1 cellular context compared by ENCODE assay signal in the genomic region with DNA sequence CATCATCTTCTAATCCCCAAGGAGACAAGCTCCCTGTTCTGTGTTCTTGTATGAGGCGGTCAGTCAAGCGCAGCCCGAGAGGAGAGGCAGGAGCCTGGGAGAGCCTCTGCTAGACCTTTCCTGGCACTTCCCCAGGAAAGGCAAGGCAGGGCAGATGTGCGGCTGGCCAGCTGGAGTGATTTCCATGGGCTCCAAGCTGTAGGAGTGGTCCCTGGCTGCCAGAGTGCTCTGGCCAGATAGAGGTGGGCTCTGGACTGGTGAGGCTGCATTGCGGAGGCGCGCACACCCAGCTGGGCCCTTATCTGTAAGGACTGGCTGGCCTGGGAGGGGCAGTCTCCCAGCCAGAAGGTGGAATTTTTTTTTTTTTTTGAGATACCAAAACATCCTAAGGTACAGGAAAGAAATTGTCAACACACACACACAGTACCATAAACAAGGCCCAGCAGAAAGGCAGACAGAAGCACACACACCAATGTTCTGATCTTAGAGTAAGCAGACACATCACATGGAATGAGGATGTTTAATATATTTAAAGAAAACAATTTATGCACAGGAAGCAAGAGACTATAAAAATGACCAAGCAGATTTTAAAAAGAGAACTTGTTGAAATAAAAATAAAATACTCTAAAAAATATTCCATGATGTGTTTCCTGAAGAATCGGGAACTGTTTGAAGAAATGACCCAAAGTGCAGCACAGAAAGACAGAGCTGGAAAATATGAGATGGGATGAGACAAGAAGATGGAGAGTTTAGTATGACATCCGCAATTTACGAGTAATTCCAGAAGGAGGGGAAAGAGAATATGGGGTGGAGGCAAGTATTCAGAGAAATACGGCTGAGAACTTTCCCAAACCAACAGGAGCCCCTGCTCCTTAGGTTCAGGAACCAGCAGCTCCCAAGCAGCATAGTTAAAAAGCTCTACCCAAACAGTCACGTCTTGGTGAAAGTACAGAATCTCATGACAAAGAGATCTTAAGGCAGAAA.
TF ChIP-seq lines count a peak whose summit lies in the region.

No MANE protein-coding gene starts in this region.

TF ChIP-seq in K562, 482 proteins besides CTCF, POLR2A, EP300 and RAD21 (continued from another document and continues in another):
- TF ChIP-seq, protein P1, sequence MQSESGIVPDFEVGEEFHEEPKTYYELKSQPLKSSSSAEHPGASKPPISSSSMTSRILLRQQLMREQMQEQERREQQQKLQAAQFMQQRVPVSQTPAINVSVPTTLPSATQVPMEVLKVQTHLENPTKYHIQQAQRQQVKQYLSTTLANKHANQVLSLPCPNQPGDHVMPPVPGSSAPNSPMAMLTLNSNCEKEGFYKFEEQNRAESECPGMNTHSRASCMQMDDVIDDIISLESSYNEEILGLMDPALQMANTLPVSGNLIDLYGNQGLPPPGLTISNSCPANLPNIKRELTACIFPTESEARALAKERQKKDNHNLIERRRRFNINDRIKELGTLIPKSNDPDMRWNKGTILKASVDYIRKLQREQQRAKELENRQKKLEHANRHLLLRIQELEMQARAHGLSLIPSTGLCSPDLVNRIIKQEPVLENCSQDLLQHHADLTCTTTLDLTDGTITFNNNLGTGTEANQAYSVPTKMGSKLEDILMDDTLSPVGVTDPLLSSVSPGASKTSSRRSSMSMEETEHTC (IDR thresholded peaks at IDR 0.05), result 0 out of 2 replicates have a peak, but pooled peaks have one; percentile 18
- TF ChIP-seq ZNF232 (CRISPR knock-in tag; IDR thresholded peaks at IDR 0.05), result no peak
- TF ChIP-seq, protein P2, sequence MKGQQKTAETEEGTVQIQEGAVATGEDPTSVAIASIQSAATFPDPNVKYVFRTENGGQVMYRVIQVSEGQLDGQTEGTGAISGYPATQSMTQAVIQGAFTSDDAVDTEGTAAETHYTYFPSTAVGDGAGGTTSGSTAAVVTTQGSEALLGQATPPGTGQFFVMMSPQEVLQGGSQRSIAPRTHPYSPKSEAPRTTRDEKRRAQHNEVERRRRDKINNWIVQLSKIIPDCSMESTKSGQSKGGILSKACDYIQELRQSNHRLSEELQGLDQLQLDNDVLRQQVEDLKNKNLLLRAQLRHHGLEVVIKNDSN (CRISPR knock-in tag; IDR thresholded peaks at IDR 0.05), result no peak
- TF ChIP-seq, protein P3, sequence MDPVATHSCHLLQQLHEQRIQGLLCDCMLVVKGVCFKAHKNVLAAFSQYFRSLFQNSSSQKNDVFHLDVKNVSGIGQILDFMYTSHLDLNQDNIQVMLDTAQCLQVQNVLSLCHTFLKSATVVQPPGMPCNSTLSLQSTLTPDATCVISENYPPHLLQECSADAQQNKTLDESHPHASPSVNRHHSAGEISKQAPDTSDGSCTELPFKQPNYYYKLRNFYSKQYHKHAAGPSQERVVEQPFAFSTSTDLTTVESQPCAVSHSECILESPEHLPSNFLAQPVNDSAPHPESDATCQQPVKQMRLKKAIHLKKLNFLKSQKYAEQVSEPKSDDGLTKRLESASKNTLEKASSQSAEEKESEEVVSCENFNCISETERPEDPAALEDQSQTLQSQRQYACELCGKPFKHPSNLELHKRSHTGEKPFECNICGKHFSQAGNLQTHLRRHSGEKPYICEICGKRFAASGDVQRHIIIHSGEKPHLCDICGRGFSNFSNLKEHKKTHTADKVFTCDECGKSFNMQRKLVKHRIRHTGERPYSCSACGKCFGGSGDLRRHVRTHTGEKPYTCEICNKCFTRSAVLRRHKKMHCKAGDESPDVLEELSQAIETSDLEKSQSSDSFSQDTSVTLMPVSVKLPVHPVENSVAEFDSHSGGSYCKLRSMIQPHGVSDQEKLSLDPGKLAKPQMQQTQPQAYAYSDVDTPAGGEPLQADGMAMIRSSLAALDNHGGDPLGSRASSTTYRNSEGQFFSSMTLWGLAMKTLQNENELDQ (CRISPR knock-in tag; IDR thresholded peaks at IDR 0.05; ENCODE audit: borderline replicate concordance), result no peak
- TF ChIP-seq ARID1B (IDR thresholded peaks at IDR 0.05), result peak; percentile 93
- TF ChIP-seq LEF1 (IDR thresholded peaks at IDR 0.05), result peak; percentile 39; the same call in 1 of the 2 replicates
- 0 out of 2 replicates have a peak, but pooled peaks have one; percentile 18 for TF ChIP-seq MECOM (CRISPR knock-in tag; IDR thresholded peaks at IDR 0.05)
- TF ChIP-seq PPARD (CRISPR knock-in tag; IDR thresholded peaks at IDR 0.05), result no peak
- TF ChIP-seq, protein P4, sequence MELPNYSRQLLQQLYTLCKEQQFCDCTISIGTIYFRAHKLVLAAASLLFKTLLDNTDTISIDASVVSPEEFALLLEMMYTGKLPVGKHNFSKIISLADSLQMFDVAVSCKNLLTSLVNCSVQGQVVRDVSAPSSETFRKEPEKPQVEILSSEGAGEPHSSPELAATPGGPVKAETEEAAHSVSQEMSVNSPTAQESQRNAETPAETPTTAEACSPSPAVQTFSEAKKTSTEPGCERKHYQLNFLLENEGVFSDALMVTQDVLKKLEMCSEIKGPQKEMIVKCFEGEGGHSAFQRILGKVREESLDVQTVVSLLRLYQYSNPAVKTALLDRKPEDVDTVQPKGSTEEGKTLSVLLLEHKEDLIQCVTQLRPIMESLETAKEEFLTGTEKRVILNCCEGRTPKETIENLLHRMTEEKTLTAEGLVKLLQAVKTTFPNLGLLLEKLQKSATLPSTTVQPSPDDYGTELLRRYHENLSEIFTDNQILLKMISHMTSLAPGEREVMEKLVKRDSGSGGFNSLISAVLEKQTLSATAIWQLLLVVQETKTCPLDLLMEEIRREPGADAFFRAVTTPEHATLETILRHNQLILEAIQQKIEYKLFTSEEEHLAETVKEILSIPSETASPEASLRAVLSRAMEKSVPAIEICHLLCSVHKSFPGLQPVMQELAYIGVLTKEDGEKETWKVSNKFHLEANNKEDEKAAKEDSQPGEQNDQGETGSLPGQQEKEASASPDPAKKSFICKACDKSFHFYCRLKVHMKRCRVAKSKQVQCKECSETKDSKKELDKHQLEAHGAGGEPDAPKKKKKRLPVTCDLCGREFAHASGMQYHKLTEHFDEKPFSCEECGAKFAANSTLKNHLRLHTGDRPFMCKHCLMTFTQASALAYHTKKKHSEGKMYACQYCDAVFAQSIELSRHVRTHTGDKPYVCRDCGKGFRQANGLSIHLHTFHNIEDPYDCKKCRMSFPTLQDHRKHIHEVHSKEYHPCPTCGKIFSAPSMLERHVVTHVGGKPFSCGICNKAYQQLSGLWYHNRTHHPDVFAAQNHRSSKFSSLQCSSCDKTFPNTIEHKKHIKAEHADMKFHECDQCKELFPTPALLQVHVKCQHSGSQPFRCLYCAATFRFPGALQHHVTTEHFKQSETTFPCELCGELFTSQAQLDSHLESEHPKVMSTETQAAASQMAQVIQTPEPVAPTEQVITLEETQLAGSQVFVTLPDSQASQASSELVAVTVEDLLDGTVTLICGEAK (IDR thresholded peaks at IDR 0.05), result no peak
- TF ChIP-seq, protein P4 (CRISPR knock-in tag; IDR thresholded peaks at IDR 0.05), result no peak
- TF ChIP-seq TBP (optimal IDR thresholded peaks at IDR 0.05; ENCODE audit: low read depth, low read length), result peak; percentile 3
- 0 out of 2 replicates have a peak, but pooled peaks have one; percentile 10 for TF ChIP-seq SPI1 (IDR thresholded peaks at IDR 0.05; ENCODE audit: borderline replicate concordance, low read depth, low read length)
- no peak for TF ChIP-seq TCF7L2 (IDR thresholded peaks at IDR 0.05; ENCODE audit: low read depth, low read length)
- no peak; the same call in 1 of the 2 replicates for TF ChIP-seq TEAD2 (tag; IDR thresholded peaks at IDR 0.05)
- TF ChIP-seq NCOA2 (IDR thresholded peaks at IDR 0.05; ENCODE audit: partially characterized antibody in 2 of 2), result no peak
- no peak for TF ChIP-seq SRSF9 (IDR thresholded peaks at IDR 0.05; ENCODE audit: borderline replicate concordance, low read depth, low read length)
- no peak for TF ChIP-seq PHF8 (IDR thresholded peaks at IDR 0.05; ENCODE audit: borderline replicate concordance, low read length)
- TF ChIP-seq CBFA2T2 (conservative IDR thresholded peaks at IDR 0.05), result peak; percentile 99
- no peak for TF ChIP-seq RBM34 (IDR thresholded peaks at IDR 0.05; ENCODE audit: borderline replicate concordance, insufficient read depth, low read length)
- TF ChIP-seq GATAD2B (IDR thresholded peaks at IDR 0.05; ENCODE audit: borderline replicate concordance), result no peak
- TF ChIP-seq, protein P5, sequence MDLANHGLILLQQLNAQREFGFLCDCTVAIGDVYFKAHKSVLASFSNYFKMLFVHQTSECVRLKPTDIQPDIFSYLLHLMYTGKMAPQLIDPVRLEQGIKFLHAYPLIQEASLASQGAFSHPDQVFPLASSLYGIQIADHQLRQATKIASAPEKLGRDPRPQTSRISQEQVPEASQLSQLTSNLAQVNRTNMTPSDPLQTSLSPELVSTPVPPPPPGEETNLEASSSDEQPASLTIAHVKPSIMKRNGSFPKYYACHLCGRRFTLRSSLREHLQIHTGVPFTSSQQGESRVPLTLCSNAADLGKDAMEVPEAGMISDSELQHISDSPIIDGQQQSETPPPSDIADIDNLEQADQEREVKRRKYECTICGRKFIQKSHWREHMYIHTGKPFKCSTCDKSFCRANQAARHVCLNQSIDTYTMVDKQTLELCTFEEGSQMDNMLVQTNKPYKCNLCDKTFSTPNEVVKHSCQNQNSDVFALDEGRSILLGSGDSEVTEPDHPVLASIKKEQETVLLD (IDR thresholded peaks at IDR 0.05), result peak; percentile 75
- 0 out of 2 replicates have a peak, but pooled peaks have one; percentile 64 for TF ChIP-seq RUNX1 (IDR thresholded peaks at IDR 0.05; ENCODE audit: low read depth)
- TF ChIP-seq ZNF263 (CRISPR knock-in tag; IDR thresholded peaks at IDR 0.05; ENCODE audit: borderline replicate concordance), result peak; percentile 78
- TF ChIP-seq EGR1 (conservative IDR thresholded peaks at IDR 0.05), result peak; percentile 91
- peak; percentile 91 for TF ChIP-seq DPF2 (IDR thresholded peaks at IDR 0.05)
- TF ChIP-seq KLF6 (CRISPR knock-in tag; IDR thresholded peaks at IDR 0.05; ENCODE audit: borderline replicate concordance), result no peak
- TF ChIP-seq, protein P6, sequence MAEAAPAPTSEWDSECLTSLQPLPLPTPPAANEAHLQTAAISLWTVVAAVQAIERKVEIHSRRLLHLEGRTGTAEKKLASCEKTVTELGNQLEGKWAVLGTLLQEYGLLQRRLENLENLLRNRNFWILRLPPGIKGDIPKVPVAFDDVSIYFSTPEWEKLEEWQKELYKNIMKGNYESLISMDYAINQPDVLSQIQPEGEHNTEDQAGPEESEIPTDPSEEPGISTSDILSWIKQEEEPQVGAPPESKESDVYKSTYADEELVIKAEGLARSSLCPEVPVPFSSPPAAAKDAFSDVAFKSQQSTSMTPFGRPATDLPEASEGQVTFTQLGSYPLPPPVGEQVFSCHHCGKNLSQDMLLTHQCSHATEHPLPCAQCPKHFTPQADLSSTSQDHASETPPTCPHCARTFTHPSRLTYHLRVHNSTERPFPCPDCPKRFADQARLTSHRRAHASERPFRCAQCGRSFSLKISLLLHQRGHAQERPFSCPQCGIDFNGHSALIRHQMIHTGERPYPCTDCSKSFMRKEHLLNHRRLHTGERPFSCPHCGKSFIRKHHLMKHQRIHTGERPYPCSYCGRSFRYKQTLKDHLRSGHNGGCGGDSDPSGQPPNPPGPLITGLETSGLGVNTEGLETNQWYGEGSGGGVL (CRISPR knock-in tag; IDR thresholded peaks at IDR 0.05), result no peak
- TF ChIP-seq PHF20 (IDR thresholded peaks at IDR 0.05; ENCODE audit: partially characterized antibody), result no peak
- no peak for TF ChIP-seq NFXL1 (CRISPR knock-in tag; IDR thresholded peaks at IDR 0.05)
- TF ChIP-seq MYNN (IDR thresholded peaks at IDR 0.05), result peak; percentile 94
- no peak for TF ChIP-seq MYNN (CRISPR knock-in tag; IDR thresholded peaks at IDR 0.05)
- TF ChIP-seq, protein P7, sequence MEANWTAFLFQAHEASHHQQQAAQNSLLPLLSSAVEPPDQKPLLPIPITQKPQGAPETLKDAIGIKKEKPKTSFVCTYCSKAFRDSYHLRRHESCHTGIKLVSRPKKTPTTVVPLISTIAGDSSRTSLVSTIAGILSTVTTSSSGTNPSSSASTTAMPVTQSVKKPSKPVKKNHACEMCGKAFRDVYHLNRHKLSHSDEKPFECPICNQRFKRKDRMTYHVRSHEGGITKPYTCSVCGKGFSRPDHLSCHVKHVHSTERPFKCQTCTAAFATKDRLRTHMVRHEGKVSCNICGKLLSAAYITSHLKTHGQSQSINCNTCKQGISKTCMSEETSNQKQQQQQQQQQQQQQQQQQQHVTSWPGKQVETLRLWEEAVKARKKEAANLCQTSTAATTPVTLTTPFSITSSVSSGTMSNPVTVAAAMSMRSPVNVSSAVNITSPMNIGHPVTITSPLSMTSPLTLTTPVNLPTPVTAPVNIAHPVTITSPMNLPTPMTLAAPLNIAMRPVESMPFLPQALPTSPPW (CRISPR knock-in tag; IDR thresholded peaks at IDR 0.05), result peak; percentile 72; the same call in 1 of the 2 replicates
